Comparison of ENCODE assay signal across 1 cellular context in the genomic region with DNA sequence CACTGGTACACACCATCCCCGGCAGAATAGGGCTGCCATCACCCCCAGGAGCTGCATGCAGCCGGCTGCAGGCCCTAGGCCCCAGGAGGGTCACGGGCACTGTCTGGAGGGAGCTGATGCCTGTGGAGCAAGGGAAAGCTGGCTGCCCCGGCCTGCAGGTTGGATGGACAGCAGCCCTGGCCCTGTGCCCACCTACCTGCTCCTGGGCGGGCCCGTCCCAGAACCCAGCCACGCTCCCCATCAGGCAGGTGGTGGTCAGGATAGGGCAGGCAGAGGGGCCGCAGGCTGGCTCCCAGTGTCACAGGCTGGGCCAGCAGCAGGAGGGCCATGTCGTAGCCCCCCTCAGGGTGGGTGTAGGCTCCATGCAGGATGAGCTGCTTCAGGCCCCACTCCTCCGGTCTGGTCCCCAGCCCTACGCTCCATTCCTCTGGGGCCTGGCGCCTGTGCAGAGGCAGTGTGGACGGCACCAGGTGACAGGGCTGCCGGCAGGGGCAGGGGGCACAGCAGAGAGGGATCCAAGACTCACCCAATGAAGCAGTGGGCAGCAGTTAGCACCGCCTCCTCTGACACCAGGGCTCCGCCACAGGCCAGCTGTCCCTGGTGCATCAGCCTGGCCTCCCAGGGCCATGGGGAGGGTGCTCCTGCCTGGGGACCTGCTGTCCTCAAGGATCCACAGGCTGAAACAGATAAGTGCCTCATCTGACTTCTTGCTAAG.
TF ChIP-seq lines count a peak whose summit lies in the region.

No MANE protein-coding gene starts in this region.

TF ChIP-seq in endothelial cell of umbilical vein, 7 proteins besides CTCF, POLR2A, EP300 and RAD21:
- TF ChIP-seq, protein P1, sequence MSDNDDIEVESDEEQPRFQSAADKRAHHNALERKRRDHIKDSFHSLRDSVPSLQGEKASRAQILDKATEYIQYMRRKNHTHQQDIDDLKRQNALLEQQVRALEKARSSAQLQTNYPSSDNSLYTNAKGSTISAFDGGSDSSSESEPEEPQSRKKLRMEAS (IDR thresholded peaks at IDR 0.05; ENCODE audit: insufficient read depth, insufficient read length): no peak
- no peak for TF ChIP-seq GATA2 (IDR thresholded peaks at IDR 0.05; ENCODE audit: insufficient read depth, insufficient read length, low read depth, low read length)
- TF ChIP-seq EZH2 (IDR thresholded peaks at IDR 0.05; ENCODE audit: borderline replicate concordance, low read depth, low read length, severe bottlenecking): no peak
- TF ChIP-seq FOS (IDR thresholded peaks at IDR 0.05; ENCODE audit: borderline replicate concordance, insufficient read depth, low read length): no peak
- no peak for TF ChIP-seq JUN (IDR thresholded peaks at IDR 0.05; ENCODE audit: borderline replicate concordance, insufficient read depth, insufficient read length, low read depth)
- TF ChIP-seq MYC (IDR thresholded peaks at IDR 0.05; ENCODE audit: low read depth, low read length): no peak
- peak; percentile 20 for TF ChIP-seq POLR2AphosphoS5 (IDR thresholded peaks at IDR 0.05; ENCODE audit: insufficient read depth, low read depth, low read length)
